Comparison of ENCODE assay signal across 23 cellular contexts in genomic region chr6:146460941-146461340, GRCh38.
"Had no signal": no experiment of that assay in that cellular context is flagged by ENCODE, and none has a peak within 500 bp of the region (broad histone marks: within the 10 kb centered on the region; RNA-seq: fewer than 3 reads in every experiment).

No MANE protein-coding gene starts in this region.

- H3K4me3 ChIP-seq: colonic mucosa, coronary artery, dorsolateral prefrontal cortex, esophagus muscularis mucosa, esophagus squamous epithelium, gastrocnemius medialis, gastroesophageal sphincter, heart left ventricle, heart right ventricle had no signal

- H3K27ac ChIP-seq: colonic mucosa, coronary artery, dorsolateral prefrontal cortex, epithelial cell of prostate, esophagus muscularis mucosa, esophagus squamous epithelium, foreskin keratinocyte, gastrocnemius medialis, gastroesophageal sphincter, heart left ventricle, heart right ventricle had no signal

- H3K4me1 ChIP-seq: colonic mucosa, esophagus muscularis mucosa, esophagus squamous epithelium, foreskin keratinocyte, gastrocnemius medialis, gastroesophageal sphincter, heart left ventricle, heart right ventricle had no signal

- DNase-seq: colonic mucosa; cortex of kidney; dermis blood vessel endothelial cell; dorsolateral prefrontal cortex; effector CD4-positive, alpha-beta T cell; effector CD8-positive, alpha-beta T cell; effector memory CD4-positive, alpha-beta T cell; effector memory CD8-positive, alpha-beta T cell; endodermal cell; erythroblast; esophagus squamous epithelium; foreskin fibroblast; foreskin keratinocyte; foreskin melanocyte; gastrocnemius medialis; glutamatergic neuron; head of caudate nucleus; heart left ventricle; heart right ventricle had no signal

- H3K9me3 ChIP-seq: colonic mucosa, esophagus squamous epithelium had no signal

- H3K36me3 ChIP-seq: colonic mucosa, esophagus muscularis mucosa, esophagus squamous epithelium, gastrocnemius medialis, gastroesophageal sphincter, heart left ventricle, heart right ventricle had no signal
